In the genomic region with DNA sequence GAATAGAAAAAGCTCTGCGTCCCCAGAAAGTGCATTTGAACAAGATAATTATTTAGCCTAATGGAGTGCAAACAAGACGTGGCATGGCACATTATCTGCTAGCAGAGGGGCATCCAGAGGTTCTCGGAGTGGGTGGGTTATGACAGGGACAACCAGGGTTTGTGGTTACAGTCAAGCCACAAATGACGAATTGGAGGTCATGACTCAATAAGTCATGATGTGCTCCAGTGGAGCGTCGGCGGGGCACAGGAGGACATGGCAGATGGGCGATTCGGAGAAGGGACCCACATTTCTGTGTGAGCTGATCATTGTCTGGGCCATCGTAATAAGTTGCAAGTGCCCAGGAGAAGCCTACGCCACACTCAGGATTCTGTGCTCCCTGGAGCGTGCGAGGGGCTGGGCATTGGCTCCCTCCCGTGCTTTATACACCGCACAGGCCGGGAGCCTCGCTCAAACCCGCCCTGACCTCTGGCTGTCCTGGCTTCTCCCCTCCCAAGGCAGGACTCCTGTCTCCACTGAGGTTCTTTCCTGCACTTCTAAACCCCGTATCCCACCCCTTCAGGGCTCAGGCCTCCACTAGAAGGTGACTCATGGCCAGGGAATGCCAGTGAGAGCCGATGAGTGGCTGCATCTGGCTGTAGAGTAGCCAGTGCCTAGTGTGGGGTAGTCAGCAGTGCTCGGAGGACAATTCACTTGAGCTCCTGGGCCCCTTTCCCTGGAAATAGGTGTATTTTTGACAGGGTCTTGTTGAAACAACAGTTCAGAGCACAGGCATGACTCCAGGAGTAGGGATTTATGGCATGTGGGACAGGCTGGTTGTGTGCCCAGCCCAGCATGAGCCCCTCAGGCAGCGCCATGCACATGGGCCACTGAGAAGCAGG, we compare ENCODE assay signal across 10 cellular contexts.
A peak's percentile ranks its signal among the peaks of the same experiment; 100 is the strongest.
DNase-seq lines count a peak whose midpoint lies in the region; ATAC-seq and TF ChIP-seq lines count a peak whose summit lies in the region.
"Had no signal": no experiment of that assay in that cellular context is flagged by ENCODE, and none has a peak within 500 bp of the region (broad histone marks: within the 10 kb centered on the region; RNA-seq: fewer than 3 reads in every experiment).

No MANE protein-coding gene starts in this region.

- peak in 1 of 2 experiments; percentile 13; a peak in 1 of 4 replicates for TF ChIP-seq EP300 in SK-N-SH (IDR thresholded peaks at IDR 0.05; ENCODE audit: borderline replicate concordance in 1 of 2, low read depth in 1 of 2, low read length in 1 of 2)

- no peak for TF ChIP-seq CTCF in SK-N-SH (IDR thresholded peaks at IDR 0.05)

- ATAC-seq in stimulated activated naive CD8-positive, alpha-beta T cell treated with anti-CD3 and anti-CD28 coated beads, Interleukin-15, Interleukin-2, amounts not matched to agents 100 U/mL and 50 U/mL, for 24 hours = peak; percentile 61
- ATAC-seq in HG02870 (IDR thresholded peaks at IDR 0.05; ENCODE audit: unreplicated experiment) = no peak

- H2AFZ ChIP-seq in SK-N-SH (ENCODE audit: low read depth) = no peak overlapping the region

- H3K9me3 ChIP-seq in SK-N-SH = no peaks in the 10 kb centered on the region

- no peaks in the 10 kb centered on the region for H3K9me3 Mint-ChIP-seq in activated CD4-positive, alpha-beta T cell treated with anti-CD3 and anti-CD28 coated beads, Interleukin-2, amount 10 ng/mL, durations not matched to agents 24 days and 14 days
- H3K9me3 Mint-ChIP-seq: brain had no signal

- POLR2A ChIA-PET in SK-N-SH (lab: Yijun Ruan, JAX) = no interaction called here

- no peak for TF ChIP-seq RAD21 in SK-N-SH (IDR thresholded peaks at IDR 0.05; ENCODE audit: low read length)

- peak overlapping the region; percentile 19 for H3K27ac Mint-ChIP-seq in activated CD4-positive, alpha-beta T cell treated with anti-CD3 and anti-CD28 coated beads, Interleukin-2, amount 10 ng/mL, durations not matched to agents 24 days and 14 days
- H3K27ac Mint-ChIP-seq: brain had no signal

- H4K20me1 ChIP-seq in SK-N-SH (ENCODE audit: insufficient read depth) = no peaks in the 10 kb centered on the region

- peaks cover 11 to 17% of the 10 kb centered on the region in 2 experiments for H3K36me3 ChIP-seq in SK-N-SH (replicated peaks in 1 of 2; ENCODE audit: control insufficient read depth in 1 of 2, insufficient read depth in 2 of 2, low read length in 1 of 2)

- no peak overlapping the region for H3K4me3 Mint-ChIP-seq in activated CD4-positive, alpha-beta T cell treated with anti-CD3 and anti-CD28 coated beads, Interleukin-2, amount 10 ng/mL, durations not matched to agents 24 days and 14 days
- H3K4me3 Mint-ChIP-seq: brain had no signal

- peaks cover 32% of the 10 kb centered on the region for H3K36me3 Mint-ChIP-seq in activated CD4-positive, alpha-beta T cell treated with anti-CD3 and anti-CD28 coated beads, Interleukin-2, amount 10 ng/mL, durations not matched to agents 24 days and 14 days (ENCODE audit: low read depth)

- no peaks in the 10 kb centered on the region for H3K79me2 ChIP-seq in SK-N-SH (ENCODE audit: insufficient read depth)

- H3K27me3 Mint-ChIP-seq in activated CD4-positive, alpha-beta T cell treated with anti-CD3 and anti-CD28 coated beads, Interleukin-2, amount 10 ng/mL, durations not matched to agents 24 days and 14 days = no peaks in the 10 kb centered on the region

- intact Hi-C loops in activated CD4-positive, alpha-beta T cell treated with anti-CD3 and anti-CD28 coated beads, Interleukin-2, amount 10 ng/mL, durations not matched to agents 24 days and 14 days (cut with micrococcal nuclease) = no loop called here

- no peaks in the 10 kb centered on the region for H3K27me3 ChIP-seq in SK-N-SH (ENCODE audit: insufficient read depth)

- 29% methylated on average over 12 of the region's 22 CpGs for whole genome bisulfite sequencing in SK-N-SH (ENCODE audit: low lambda C conversion rate)

- H3K4me1 Mint-ChIP-seq in activated CD4-positive, alpha-beta T cell treated with anti-CD3 and anti-CD28 coated beads, Interleukin-2, amount 10 ng/mL, durations not matched to agents 24 days and 14 days = peaks cover 7% of the 10 kb centered on the region
- H3K4me1 Mint-ChIP-seq: brain had no signal

- peaks cover 10% of the 10 kb centered on the region for H3F3A ChIP-seq in SK-N-SH (replicated peaks; ENCODE audit: insufficient read depth)

- H3K4me2 ChIP-seq in SK-N-SH = peak overlapping the region; percentile 63

- no peak for DNase-seq in activated CD4-positive, alpha-beta T cell treated with anti-CD3 and anti-CD28 coated beads, Interleukin-2, amount 10 ng/mL, durations not matched to agents 24 days and 14 days
- DNase-seq in activated CD4-positive, alpha-beta T cell treated with anti-CD3 and anti-CD28 coated beads, Interleukin-2, amount 50 U/mL, for 4 hours = no peak
- no peak for DNase-seq in SK-N-SH
- peak; percentile 99 for DNase-seq in glomerular visceral epithelial cell (ENCODE audit: extremely low spot score)
- DNase-seq in stimulated activated naive CD8-positive, alpha-beta T cell treated with anti-CD3 and anti-CD28 coated beads, Interleukin-15, Interleukin-2, amounts not matched to agents 100 U/mL and 50 U/mL, for 24 hours = peak; percentile 31
- DNase-seq in COLO668 (lab: John Stamatoyannopoulos, UW; ENCODE audit: unreplicated experiment) = no peak
- no peak for DNase-seq in NCI-H187 treated with DMSO at 0.1 percent for 48 hours (lab: John Stamatoyannopoulos, UW)
- DNase-seq: C1 segment of cervical spinal cord had no signal

- peaks cover 4 to 23% of the 10 kb centered on the region in 2 experiments; a peak in 3 of 4 replicates for H3K4me1 ChIP-seq in SK-N-SH (ENCODE audit: control insufficient read depth in 1 of 2, insufficient read depth in 2 of 2, low read depth in 1 of 2, low read length in 1 of 2)

- peak overlapping the region; percentile 33; the same call in 1 of the 2 replicates for H3K9ac ChIP-seq in SK-N-SH

- H3K9me2 ChIP-seq in SK-N-SH = no peaks in the 10 kb centered on the region

- H3K4me3 ChIP-seq in SK-N-SH (ENCODE audit: low read depth in 2 of 2, low read length in 1 of 2) = no peak overlapping the region

- CTCF ChIA-PET in SK-N-SH (lab: Yijun Ruan, JAX) = interaction anchor here (0.8 to 2.3 kb wide), 8 partner anchors 10 to 319 kb away, joined by 3 to 6 read pairs (median 4); no protein-coding TSS in a partner anchor

- peak overlapping the region; percentile 43 to 83; a peak in 3 of 4 replicates for H3K27ac ChIP-seq in SK-N-SH (ENCODE audit: low read depth in 2 of 2, low read length in 1 of 2)

TF ChIP-seq in SK-N-SH, 30 proteins besides CTCF, POLR2A, EP300 and RAD21 (continues in another document):
- no peak for TF ChIP-seq MXI1 (IDR thresholded peaks at IDR 0.05; ENCODE audit: low read depth, low read length)
- TF ChIP-seq EZH2phosphoT487 (IDR thresholded peaks at IDR 0.05; ENCODE audit: borderline replicate concordance, low read depth) = no peak
- no peak for TF ChIP-seq MEF2A (IDR thresholded peaks at IDR 0.05; ENCODE audit: borderline replicate concordance, low read depth)
- TF ChIP-seq, protein P1, sequence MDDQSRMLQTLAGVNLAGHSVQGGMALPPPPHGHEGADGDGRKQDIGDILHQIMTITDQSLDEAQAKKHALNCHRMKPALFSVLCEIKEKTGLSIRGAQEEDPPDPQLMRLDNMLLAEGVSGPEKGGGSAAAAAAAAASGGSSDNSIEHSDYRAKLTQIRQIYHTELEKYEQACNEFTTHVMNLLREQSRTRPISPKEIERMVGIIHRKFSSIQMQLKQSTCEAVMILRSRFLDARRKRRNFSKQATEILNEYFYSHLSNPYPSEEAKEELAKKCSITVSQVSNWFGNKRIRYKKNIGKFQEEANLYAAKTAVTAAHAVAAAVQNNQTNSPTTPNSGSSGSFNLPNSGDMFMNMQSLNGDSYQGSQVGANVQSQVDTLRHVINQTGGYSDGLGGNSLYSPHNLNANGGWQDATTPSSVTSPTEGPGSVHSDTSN (IDR thresholded peaks at IDR 0.05) = peak; percentile 26
- TF ChIP-seq, protein P2, sequence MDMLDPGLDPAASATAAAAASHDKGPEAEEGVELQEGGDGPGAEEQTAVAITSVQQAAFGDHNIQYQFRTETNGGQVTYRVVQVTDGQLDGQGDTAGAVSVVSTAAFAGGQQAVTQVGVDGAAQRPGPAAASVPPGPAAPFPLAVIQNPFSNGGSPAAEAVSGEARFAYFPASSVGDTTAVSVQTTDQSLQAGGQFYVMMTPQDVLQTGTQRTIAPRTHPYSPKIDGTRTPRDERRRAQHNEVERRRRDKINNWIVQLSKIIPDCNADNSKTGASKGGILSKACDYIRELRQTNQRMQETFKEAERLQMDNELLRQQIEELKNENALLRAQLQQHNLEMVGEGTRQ (IDR thresholded peaks at IDR 0.05; ENCODE audit: borderline replicate concordance, low read depth, low read length) = no peak
- peak; percentile 26; the same call in 1 of the 2 replicates for TF ChIP-seq TAF1 (IDR thresholded peaks at IDR 0.05; ENCODE audit: borderline replicate concordance, low read depth, low read length)
- TF ChIP-seq SIN3A (IDR thresholded peaks at IDR 0.05; ENCODE audit: borderline replicate concordance, low read depth, low read length) = no peak
- TF ChIP-seq, protein P3, sequence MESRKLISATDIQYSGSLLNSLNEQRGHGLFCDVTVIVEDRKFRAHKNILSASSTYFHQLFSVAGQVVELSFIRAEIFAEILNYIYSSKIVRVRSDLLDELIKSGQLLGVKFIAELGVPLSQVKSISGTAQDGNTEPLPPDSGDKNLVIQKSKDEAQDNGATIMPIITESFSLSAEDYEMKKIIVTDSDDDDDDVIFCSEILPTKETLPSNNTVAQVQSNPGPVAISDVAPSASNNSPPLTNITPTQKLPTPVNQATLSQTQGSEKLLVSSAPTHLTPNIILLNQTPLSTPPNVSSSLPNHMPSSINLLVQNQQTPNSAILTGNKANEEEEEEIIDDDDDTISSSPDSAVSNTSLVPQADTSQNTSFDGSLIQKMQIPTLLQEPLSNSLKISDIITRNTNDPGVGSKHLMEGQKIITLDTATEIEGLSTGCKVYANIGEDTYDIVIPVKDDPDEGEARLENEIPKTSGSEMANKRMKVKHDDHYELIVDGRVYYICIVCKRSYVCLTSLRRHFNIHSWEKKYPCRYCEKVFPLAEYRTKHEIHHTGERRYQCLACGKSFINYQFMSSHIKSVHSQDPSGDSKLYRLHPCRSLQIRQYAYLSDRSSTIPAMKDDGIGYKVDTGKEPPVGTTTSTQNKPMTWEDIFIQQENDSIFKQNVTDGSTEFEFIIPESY (IDR thresholded peaks at IDR 0.05; ENCODE audit: borderline replicate concordance, low read depth) = no peak
- TF ChIP-seq POLR2AphosphoS5 (IDR thresholded peaks at IDR 0.05; ENCODE audit: low read depth, low read length) = no peak
- TF ChIP-seq, protein P4, sequence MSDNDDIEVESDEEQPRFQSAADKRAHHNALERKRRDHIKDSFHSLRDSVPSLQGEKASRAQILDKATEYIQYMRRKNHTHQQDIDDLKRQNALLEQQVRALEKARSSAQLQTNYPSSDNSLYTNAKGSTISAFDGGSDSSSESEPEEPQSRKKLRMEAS (IDR thresholded peaks at IDR 0.05; ENCODE audit: low read depth) = 0 out of 2 replicates have a peak, but pooled peaks have one; percentile 22
- no peak for TF ChIP-seq GABPA (IDR thresholded peaks at IDR 0.05; ENCODE audit: low read depth)
- peak; percentile 97 for TF ChIP-seq JUND (IDR thresholded peaks at IDR 0.05)
- TF ChIP-seq RXRA (IDR thresholded peaks at IDR 0.05; ENCODE audit: borderline replicate concordance, low read depth) = peak; percentile 20; the same call in 1 of the 2 replicates

Comparison
In these comparisons a context has a peak if more than half of its experiments do, and no peak if none do; other contexts are left out.
1. DNase-seq: peak in glomerular visceral epithelial cell (single experiment) and stimulated activated naive CD8-positive, alpha-beta T cell treated with anti-CD3 and anti-CD28 coated beads, Interleukin-15, Interleukin-2, amounts not matched to agents 100 U/mL and 50 U/mL, for 24 hours (single experiment); none in activated CD4-positive, alpha-beta T cell treated with anti-CD3 and anti-CD28 coated beads, Interleukin-2, amount 10 ng/mL, durations not matched to agents 24 days and 14 days (single experiment), activated CD4-positive, alpha-beta T cell treated with anti-CD3 and anti-CD28 coated beads, Interleukin-2, amount 50 U/mL, for 4 hours (0 of 2), SK-N-SH (single experiment), COLO668 (single experiment) and NCI-H187 treated with DMSO at 0.1 percent for 48 hours (single experiment).